ENCODE assay signal across 10 cellular contexts in the genomic region with DNA sequence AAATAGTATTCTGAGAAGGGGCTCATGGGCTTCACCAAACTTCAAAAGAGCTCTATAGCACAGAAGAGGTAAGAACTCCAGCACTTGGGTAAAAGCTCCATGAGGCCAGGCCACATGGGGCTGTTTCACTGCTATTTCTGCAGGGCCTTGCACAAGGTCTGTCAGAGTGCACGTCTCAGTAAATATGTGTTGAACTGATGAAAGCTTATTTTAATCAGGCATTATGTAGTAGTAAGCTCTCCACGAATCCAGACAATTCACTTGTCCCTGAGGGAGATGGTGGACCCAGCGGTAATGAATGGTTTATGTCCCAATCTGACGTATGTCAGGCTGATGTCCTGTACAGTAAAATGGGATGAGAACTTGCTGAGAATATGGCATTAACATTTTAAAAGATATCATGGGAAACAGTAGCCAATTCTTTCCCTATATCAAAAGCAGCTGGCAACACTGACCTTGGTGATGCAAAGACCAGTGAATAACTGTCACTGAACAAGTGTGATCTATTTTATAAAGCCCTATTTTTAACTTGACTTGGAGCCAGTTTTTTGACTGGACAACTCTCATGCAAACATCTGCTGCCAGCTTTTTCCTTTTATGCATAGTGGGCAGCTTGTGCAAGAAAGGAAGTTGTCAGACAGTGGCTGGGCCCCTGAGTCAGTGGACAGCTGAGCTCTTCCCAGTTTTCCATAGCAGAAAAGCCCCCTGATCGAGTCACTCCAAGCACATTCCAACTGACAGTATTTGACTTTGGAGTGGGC.
A peak's percentile ranks its signal among the peaks of the same experiment; 100 is the strongest.
DNase-seq lines count a peak whose midpoint lies in the region; ATAC-seq, FAIRE-seq and TF ChIP-seq lines count a peak whose summit lies in the region.
"Had no signal": no experiment of that assay in that cellular context is flagged by ENCODE, and none has a peak within 500 bp of the region (broad histone marks: within the 10 kb centered on the region; RNA-seq: fewer than 3 reads in every experiment).

No MANE protein-coding gene starts in this region.

- no peak overlapping the region for H2AFZ ChIP-seq in astrocyte (ENCODE audit: low read depth, low read length)

- no peaks in the 10 kb centered on the region for H3K36me3 ChIP-seq in astrocyte (ENCODE audit: insufficient read depth, low read length)
- no peaks in the 10 kb centered on the region for H3K36me3 ChIP-seq in left ventricle myocardium inferior

- no peaks in the 10 kb centered on the region for H3K36me3 Mint-ChIP-seq in astrocyte (ENCODE audit: low read depth, unreplicated experiment)
- H3K36me3 Mint-ChIP-seq in stimulated activated effector memory CD8-positive, alpha-beta T cell treated with anti-CD3 and anti-CD28 coated beads, Interleukin-12 subunit alpha, Interleukin-12 subunit beta, amount 100 ng/mL, for 72 hours: no peaks in the 10 kb centered on the region

- peak overlapping the region; percentile 80 for H3K27ac ChIP-seq in astrocyte (ENCODE audit: low read depth, low read length)
- peak overlapping the region; percentile 71 for H3K27ac ChIP-seq in left ventricle myocardium inferior (replicated peaks)

- FAIRE-seq in astrocyte (lab: Jason Lieb, UNC): peak; percentile 70

- H3K4me3 ChIP-seq in astrocyte (ENCODE audit: insufficient read depth, low read depth, low read length) (no peak overlapping the region), left ventricle myocardium inferior (no peak overlapping the region)

- H3K79me2 ChIP-seq in astrocyte (ENCODE audit: insufficient read depth, low read length): no peaks in the 10 kb centered on the region

- H3K27me3 ChIP-seq in astrocyte (ENCODE audit: insufficient read depth, low read length): no peaks in the 10 kb centered on the region
- no peaks in the 10 kb centered on the region for H3K27me3 ChIP-seq in left ventricle myocardium inferior (ENCODE audit: low read depth)

- H4K20me1 ChIP-seq in astrocyte (ENCODE audit: insufficient read depth, low read length): no peaks in the 10 kb centered on the region

- peak overlapping the region; percentile 44 for H3K9ac ChIP-seq in astrocyte (ENCODE audit: low read length)

- no peak overlapping the region for H3K4me3 Mint-ChIP-seq in astrocyte (ENCODE audit: unreplicated experiment)
- H3K4me3 Mint-ChIP-seq in stimulated activated effector memory CD8-positive, alpha-beta T cell treated with anti-CD3 and anti-CD28 coated beads, Interleukin-12 subunit alpha, Interleukin-12 subunit beta, amount 100 ng/mL, for 72 hours: no peak overlapping the region

- TF ChIP-seq CTCF in astrocyte (IDR thresholded peaks at IDR 0.05; ENCODE audit: insufficient read depth, low read depth, low read length) (no peak), left ventricle myocardium inferior (IDR thresholded peaks at IDR 0.05; ENCODE audit: borderline replicate concordance) (no peak)

- no peak for ATAC-seq in HG03039 (IDR thresholded peaks at IDR 0.05; ENCODE audit: unreplicated experiment)
- no peak for ATAC-seq in HG02870 (IDR thresholded peaks at IDR 0.05; ENCODE audit: unreplicated experiment)
- no peak for ATAC-seq in stimulated activated effector memory CD8-positive, alpha-beta T cell treated with anti-CD3 and anti-CD28 coated beads, Interleukin-12 subunit alpha, Interleukin-12 subunit beta, amount 100 ng/mL, for 72 hours

- H3K9me3 Mint-ChIP-seq in astrocyte (ENCODE audit: unreplicated experiment): peaks cover 3% of the 10 kb centered on the region
- no peaks in the 10 kb centered on the region for H3K9me3 Mint-ChIP-seq in stimulated activated effector memory CD8-positive, alpha-beta T cell treated with anti-CD3 and anti-CD28 coated beads, Interleukin-12 subunit alpha, Interleukin-12 subunit beta, amount 100 ng/mL, for 72 hours

- peak overlapping the region; percentile 53 for H3K4me2 ChIP-seq in astrocyte (ENCODE audit: low read length)

- DNase-seq in H4 (ENCODE audit: low spot score) (peak; percentile 25), astrocyte (ENCODE audit: low read depth) (peak; percentile 92), left ventricle myocardium inferior (no peak), stromal cell of bone marrow (ENCODE audit: low read depth) (peak; percentile 97), NCI-H1092 (lab: John Stamatoyannopoulos, UW) (no peak)
- DNase-seq in stimulated activated effector memory CD8-positive, alpha-beta T cell treated with anti-CD3 and anti-CD28 coated beads, Interleukin-12 subunit alpha, Interleukin-12 subunit beta, amount 100 ng/mL, for 72 hours (ENCODE audit: low spot score in 2 of 2): no peak
- DNase-seq: MM.1S, occipital lobe had no signal

- H3K4me1 Mint-ChIP-seq in astrocyte (ENCODE audit: low read depth, unreplicated experiment): peaks cover 37% of the 10 kb centered on the region
- H3K4me1 Mint-ChIP-seq in stimulated activated effector memory CD8-positive, alpha-beta T cell treated with anti-CD3 and anti-CD28 coated beads, Interleukin-12 subunit alpha, Interleukin-12 subunit beta, amount 100 ng/mL, for 72 hours: no peaks in the 10 kb centered on the region

- intact Hi-C loops in left ventricle myocardium inferior (cut with micrococcal nuclease): no loop called here

- H3K9me3 ChIP-seq in astrocyte (ENCODE audit: insufficient read depth, low read depth, low read length): no peaks in the 10 kb centered on the region
- no peaks in the 10 kb centered on the region for H3K9me3 ChIP-seq in left ventricle myocardium inferior (replicated peaks)

- peaks cover 25% of the 10 kb centered on the region for H3K4me1 ChIP-seq in astrocyte (ENCODE audit: insufficient read depth, low read length)
- peaks cover 19% of the 10 kb centered on the region for H3K4me1 ChIP-seq in left ventricle myocardium inferior

- H3K27ac Mint-ChIP-seq in astrocyte (ENCODE audit: unreplicated experiment): peak overlapping the region; percentile 77
- H3K27ac Mint-ChIP-seq in stimulated activated effector memory CD8-positive, alpha-beta T cell treated with anti-CD3 and anti-CD28 coated beads, Interleukin-12 subunit alpha, Interleukin-12 subunit beta, amount 100 ng/mL, for 72 hours: no peak overlapping the region

- H3K27me3 Mint-ChIP-seq in astrocyte (ENCODE audit: low read depth, unreplicated experiment): no peaks in the 10 kb centered on the region

Comparison
In these comparisons a context has a peak if more than half of its experiments do, and no peak if none do; other contexts are left out.
1. DNase-seq: peak in H4 (single experiment), astrocyte (single experiment) and stromal cell of bone marrow (single experiment); none in left ventricle myocardium inferior (single experiment), NCI-H1092 (single experiment) and stimulated activated effector memory CD8-positive, alpha-beta T cell treated with anti-CD3 and anti-CD28 coated beads, Interleukin-12 subunit alpha, Interleukin-12 subunit beta, amount 100 ng/mL, for 72 hours (0 of 2).